In genomic region chr1:99766378-99766800, GRCh38 we compare ENCODE assay signal across 2 cellular contexts.
A peak's percentile ranks its signal among the peaks of the same experiment; 100 is the strongest.
TF ChIP-seq lines count a peak whose summit lies in the region.

Gene FRRS1, minus strand, starts transcription at chr1:99766635. Its CDS starts 17,867 bp downstream, at chr1:99748768.

TF ChIP-seq in HCT116, 20 proteins besides CTCF, POLR2A, EP300 and RAD21:
- TF ChIP-seq CEBPB (IDR thresholded peaks at IDR 0.05; ENCODE audit: low read depth) (no peak), ATF3 (IDR thresholded peaks at IDR 0.05) (no peak), SRF (IDR thresholded peaks at IDR 0.05; ENCODE audit: low read depth) (no peak), EZH2phosphoT487 (IDR thresholded peaks at IDR 0.05; ENCODE audit: borderline replicate concordance) (no peak), REST (IDR thresholded peaks at IDR 0.05; ENCODE audit: low read depth) (no peak), MAX (IDR thresholded peaks at IDR 0.05) (peak; percentile 33; the same call in 1 of the 2 replicates), ZFX (IDR thresholded peaks at IDR 0.05) (no peak), TCF7L2 (IDR thresholded peaks at IDR 0.05; ENCODE audit: borderline replicate concordance, extremely low read depth, insufficient read depth, insufficient read length) (no peak), CBX3 (IDR thresholded peaks at IDR 0.05; ENCODE audit: low read depth) (peak; percentile 61; the same call in 1 of the 2 replicates), FOSL1 (IDR thresholded peaks at IDR 0.05; ENCODE audit: low read depth) (no peak), POLR2AphosphoS5 (IDR thresholded peaks at IDR 0.05; ENCODE audit: low read depth, low read length) (peak; percentile 79), ZNF274 (IDR thresholded peaks at IDR 0.05; ENCODE audit: low read depth, low read length) (no peak), ZBTB33 (IDR thresholded peaks at IDR 0.05; ENCODE audit: extremely low read depth, insufficient replicate concordance, low read length) (no peak), YY1 (IDR thresholded peaks at IDR 0.05; ENCODE audit: extremely low read depth, insufficient replicate concordance, low read depth, low read length) (peak; percentile 33), JUND (IDR thresholded peaks at IDR 0.05) (peak; percentile 12; the same call in 1 of the 2 replicates), ELF1 (IDR thresholded peaks at IDR 0.05; ENCODE audit: borderline replicate concordance, low read depth) (peak; percentile 73), EGR1 (IDR thresholded peaks at IDR 0.05; ENCODE audit: low read depth) (no peak), SIN3A (IDR thresholded peaks at IDR 0.05; ENCODE audit: low read depth) (peak; percentile 71; the same call in 1 of the 2 replicates), EZH2 (IDR thresholded peaks at IDR 0.05) (no peak), SP1 (IDR thresholded peaks at IDR 0.05; ENCODE audit: low read depth) (peak; percentile 62)

TF ChIP-seq in K562, 482 proteins besides CTCF, POLR2A, EP300 and RAD21 (continues in another document):
- 0 out of 2 replicates have a peak, but pooled peaks have one; percentile 30 for TF ChIP-seq MXI1 (IDR thresholded peaks at IDR 0.05; ENCODE audit: low read depth, low read length)
- TF ChIP-seq HIVEP1 (CRISPR knock-in tag; IDR thresholded peaks at IDR 0.05) = no peak
- TF ChIP-seq GMEB1 (CRISPR knock-in tag; IDR thresholded peaks at IDR 0.05) = no peak
- peak; percentile 39; the same call in 1 of the 2 replicates for TF ChIP-seq MYC (IDR thresholded peaks at IDR 0.05; ENCODE audit: low read depth, low read length)
- TF ChIP-seq MYC (CRISPR knock-in tag; IDR thresholded peaks at IDR 0.05; ENCODE audit: borderline replicate concordance, low read depth) = no peak
- no peak for TF ChIP-seq ETV6 (IDR thresholded peaks at IDR 0.05; ENCODE audit: borderline replicate concordance in 1 of 2, low read depth in 2 of 2, low read length in 1 of 2)
- no peak for TF ChIP-seq ETV6 (CRISPR knock-in tag; IDR thresholded peaks at IDR 0.05; ENCODE audit: borderline replicate concordance)
- no peak for TF ChIP-seq ZNF398 (CRISPR knock-in tag; IDR thresholded peaks at IDR 0.05)
- TF ChIP-seq ZNF780A (CRISPR knock-in tag; IDR thresholded peaks at IDR 0.05) = no peak
- 0 out of 2 replicates have a peak, but pooled peaks have one; percentile 36 for TF ChIP-seq SPI1 (IDR thresholded peaks at IDR 0.05; ENCODE audit: borderline replicate concordance, low read depth, low read length)
- no peak for TF ChIP-seq RBM39 (optimal IDR thresholded peaks at IDR 0.05; ENCODE audit: low read depth, low read length)
- no peak for TF ChIP-seq CUX1 (CRISPR knock-in tag; IDR thresholded peaks at IDR 0.05)
- TF ChIP-seq NCOR1 (IDR thresholded peaks at IDR 0.05) = no peak; the same call in 1 of the 2 replicates
- peak in 1 of 2 experiments; percentile 78; a peak in 2 of 4 replicates for TF ChIP-seq HDAC1 (IDR thresholded peaks at IDR 0.05)
- no peak for TF ChIP-seq TRIM28 (IDR thresholded peaks at IDR 0.05)
- 0 out of 2 replicates have a peak, but pooled peaks have one; percentile 20 for TF ChIP-seq ZNF12 (CRISPR knock-in tag; IDR thresholded peaks at IDR 0.05)
- TF ChIP-seq RBFOX2 (IDR thresholded peaks at IDR 0.05; ENCODE audit: low read depth, low read length) = peak; percentile 46; the same call in 1 of the 2 replicates
- no peak for TF ChIP-seq ZNF57 (CRISPR knock-in tag; IDR thresholded peaks at IDR 0.05)
- peak; percentile 80 for TF ChIP-seq POLR2AphosphoS5 (IDR thresholded peaks at IDR 0.05; ENCODE audit: control insufficient read depth, insufficient read depth, low read depth, low read length)
- peak; percentile 32; the same call in 1 of the 2 replicates for TF ChIP-seq SMARCA4 (IDR thresholded peaks at IDR 0.05)
- TF ChIP-seq POLR2AphosphoS2 (IDR thresholded peaks at IDR 0.05; ENCODE audit: low read length) = no peak
- no peak for TF ChIP-seq CHD1 (IDR thresholded peaks at IDR 0.05; ENCODE audit: low read length)
- TF ChIP-seq MECOM (CRISPR knock-in tag; IDR thresholded peaks at IDR 0.05) = no peak
- peak; percentile 76 for TF ChIP-seq POLR2B (IDR thresholded peaks at IDR 0.05; ENCODE audit: low read depth, partially characterized antibody)
- no peak for TF ChIP-seq GABPB2 (CRISPR knock-in tag; conservative IDR thresholded peaks at IDR 0.05)
- peak; percentile 41; the same call in 1 of the 2 replicates for TF ChIP-seq TEAD4 (IDR thresholded peaks at IDR 0.05; ENCODE audit: low read length)
- no peak for TF ChIP-seq TEAD4 (CRISPR knock-in tag; IDR thresholded peaks at IDR 0.05; ENCODE audit: borderline replicate concordance)
- TF ChIP-seq ATF7 (IDR thresholded peaks at IDR 0.05) = peak; percentile 62; the same call in 1 of the 2 replicates
- 0 out of 2 replicates have a peak, but pooled peaks have one; percentile 39 for TF ChIP-seq E2F1 (CRISPR knock-in tag; IDR thresholded peaks at IDR 0.05)
- TF ChIP-seq KDM5B (IDR thresholded peaks at IDR 0.05; ENCODE audit: insufficient replicate concordance, low read depth, low read length) = peak; percentile 66
- no peak for TF ChIP-seq ZNF79 (CRISPR knock-in tag; IDR thresholded peaks at IDR 0.05; ENCODE audit: low read depth)
- TF ChIP-seq CREM (IDR thresholded peaks at IDR 0.05; ENCODE audit: low read depth) = peak; percentile 30; the same call in 1 of the 2 replicates
- TF ChIP-seq ZNF24 (IDR thresholded peaks at IDR 0.05) = no peak
- TF ChIP-seq PRDM10 (IDR thresholded peaks at IDR 0.05; ENCODE audit: partially characterized antibody) = no peak
- no peak for TF ChIP-seq ZNF316 (IDR thresholded peaks at IDR 0.05)
- peak in 1 of 2 experiments; percentile 71; a peak in 1 of 4 replicates for TF ChIP-seq MLLT1 (IDR thresholded peaks at IDR 0.05)
- 0 out of 2 replicates have a peak, but pooled peaks have one; percentile 19 for TF ChIP-seq JUN (IDR thresholded peaks at IDR 0.05; ENCODE audit: borderline replicate concordance, low read depth, low read length)
- TF ChIP-seq JUN (CRISPR knock-in tag; IDR thresholded peaks at IDR 0.05; ENCODE audit: borderline replicate concordance) = no peak
- no peak for TF ChIP-seq ZNF23 (CRISPR knock-in tag; IDR thresholded peaks at IDR 0.05)
- TF ChIP-seq PHB (CRISPR knock-in tag; IDR thresholded peaks at IDR 0.05) = no peak
- TF ChIP-seq TAF1 (IDR thresholded peaks at IDR 0.05; ENCODE audit: control insufficient read depth, extremely low read depth, insufficient read depth, low read length, severe bottlenecking) = peak; percentile 58
- TF ChIP-seq ILK (tag; IDR thresholded peaks at IDR 0.05; ENCODE audit: borderline replicate concordance, low read depth) = no peak
